8 cellular contexts compared by ENCODE assay signal in genomic region chr22:41620646-41621098, GRCh38. TPM values are rescaled to one million over a fixed set of nuclear protein-coding genes. Genes with fewer than 3 reads are reported as not detected.
A peak's percentile ranks its signal among the peaks of the same experiment; 100 is the strongest.
DNase-seq lines count a peak whose midpoint lies in the region; ATAC-seq and TF ChIP-seq lines count a peak whose summit lies in the region.

TSS of gene DESI1 (minus strand) at chr22:41621043. CDS start at chr22:41620839, 204 bp downstream.

- peaks cover 20% of the 10 kb centered on the region for H3K36me3 Mint-ChIP-seq in activated naive CD4-positive, alpha-beta T cell treated with anti-CD3 and anti-CD28 coated beads, Interleukin-2, amount 50 U/mL, for 24 hours

- peak; percentile 12 for DNase-seq in COLO829 (ENCODE audit: low spot score)
- no peak for DNase-seq in HL-60 (ENCODE audit: low read depth in 1 of 2, low spot score in 1 of 2)
- no peak for DNase-seq in left ventricle myocardium superior
- DNase-seq in retinal pigment epithelial cell (ENCODE audit: low read depth), result no peak
- DNase-seq in AG08396 (ENCODE audit: low spot score), result no peak
- no peak for DNase-seq in germinal center (ENCODE audit: low spot score)

- H3K27ac ChIP-seq in HL-60 (replicated peaks), result peak within 1 kb of the TSS; percentile 94

- ATAC-seq in GM19452 (IDR thresholded peaks at IDR 0.05; ENCODE audit: unreplicated experiment) (peak; percentile 21), left ventricle myocardium superior (no peak)

- H3K27me3 ChIP-seq in HL-60 (ENCODE audit: insufficient read depth, poor library complexity, severe bottlenecking), result no peaks in the 10 kb centered on the region

- H3K27ac Mint-ChIP-seq in activated naive CD4-positive, alpha-beta T cell treated with anti-CD3 and anti-CD28 coated beads, Interleukin-2, amount 50 U/mL, for 24 hours, result peak within 1 kb of the TSS; percentile 100

- TF ChIP-seq CTCF in HL-60 (IDR thresholded peaks at IDR 0.05; ENCODE audit: insufficient read depth, low read length) (no peak), retinal pigment epithelial cell (conservative IDR thresholded peaks at IDR 0.05; ENCODE audit: low read depth, low read length) (no peak)

- no peaks in the 10 kb centered on the region for H3K27me3 Mint-ChIP-seq in activated naive CD4-positive, alpha-beta T cell treated with anti-CD3 and anti-CD28 coated beads, Interleukin-2, amount 50 U/mL, for 24 hours

- intact Hi-C loops in left ventricle myocardium superior (cut with micrococcal nuclease), result no loop called here

- no peaks in the 10 kb centered on the region for H3K9me3 Mint-ChIP-seq in activated naive CD4-positive, alpha-beta T cell treated with anti-CD3 and anti-CD28 coated beads, Interleukin-2, amount 50 U/mL, for 24 hours

- H3K4me1 Mint-ChIP-seq in activated naive CD4-positive, alpha-beta T cell treated with anti-CD3 and anti-CD28 coated beads, Interleukin-2, amount 50 U/mL, for 24 hours, result peaks cover 40% of the 10 kb centered on the region

- H3K4me3 ChIP-seq in HL-60 (replicated peaks; ENCODE audit: insufficient read depth, low read length) (peak within 1 kb of the TSS; percentile 89), retinal pigment epithelial cell (ENCODE audit: low read length) (peak within 1 kb of the TSS; percentile 92)

- peak within 1 kb of the TSS; percentile 100 for H3K4me3 Mint-ChIP-seq in activated naive CD4-positive, alpha-beta T cell treated with anti-CD3 and anti-CD28 coated beads, Interleukin-2, amount 50 U/mL, for 24 hours

RNA-seq across cellular contexts. Expression of gene DESI1, which starts in this region (rescaled TPM):
- 53.6 TPM for total RNA-seq in left ventricle myocardium superior
